Comparison of ENCODE assay signal across 7 cellular contexts in genomic region chr1:173475564-173476196, GRCh38. TPM values are rescaled to one million over a fixed set of nuclear protein-coding genes. Genes with fewer than 3 reads are reported as not detected.
DNase-seq lines count a peak whose midpoint lies in the region; ATAC-seq and TF ChIP-seq lines count a peak whose summit lies in the region.

No MANE protein-coding gene starts in this region.

- no peaks in the 10 kb centered on the region for H3K27me3 Mint-ChIP-seq in central memory CD8-positive, alpha-beta T cell

- intact Hi-C loops in vagina (cut with DNase I): loop anchor here (5.0 kb wide), 1 partner anchor 392 kb away; the partner anchor contains the start of genes GAS5 and ZBTB37

- peak overlapping the region; percentile 46 for H3K9ac ChIP-seq in mesendoderm (ENCODE audit: low read length)

- H3K18ac ChIP-seq in mesendoderm (ENCODE audit: low read length): peak overlapping the region; percentile 83

- no peaks in the 10 kb centered on the region for H3K9me3 Mint-ChIP-seq in central memory CD8-positive, alpha-beta T cell

- no peaks in the 10 kb centered on the region for H3K36me3 ChIP-seq in mesendoderm (ENCODE audit: control insufficient read depth, insufficient read depth, low read length)
- H3K36me3 ChIP-seq in vagina: peaks cover 0 to 7% of the 10 kb centered on the region in 2 donors

- peaks cover 55% of the 10 kb centered on the region for H3K4me1 Mint-ChIP-seq in central memory CD8-positive, alpha-beta T cell

- H2AK5ac ChIP-seq in mesendoderm (ENCODE audit: low read length): no peak overlapping the region

- no peak overlapping the region for H4K5ac ChIP-seq in mesendoderm (ENCODE audit: low read length)

- H3K4me1 ChIP-seq in mesendoderm (ENCODE audit: control insufficient read depth, low read depth, low read length) (peaks cover 2% of the 10 kb centered on the region), vagina (peaks cover 61% of the 10 kb centered on the region)

- no peaks in the 10 kb centered on the region for H3K9me3 ChIP-seq in vagina

- ATAC-seq in central memory CD8-positive, alpha-beta T cell (replicated peaks; ENCODE audit: extremely low read depth, poor library complexity, severe bottlenecking): no peak
- no peak for ATAC-seq in HG03097 (IDR thresholded peaks at IDR 0.05; ENCODE audit: low FRiP score, unreplicated experiment)

- H3K23ac ChIP-seq in mesendoderm (ENCODE audit: low read length): no peak overlapping the region

- TF ChIP-seq POLR2A in vagina (IDR thresholded peaks at IDR 0.05): no peak

- H3K79me2 ChIP-seq in mesendoderm (ENCODE audit: control insufficient read depth, insufficient read depth, low read length): peaks cover 35% of the 10 kb centered on the region

- H3K27me3 ChIP-seq in mesendoderm (ENCODE audit: insufficient read depth, low read length, poor library complexity) (no peaks in the 10 kb centered on the region), vagina (no peaks in the 10 kb centered on the region)

- H2BK120ac ChIP-seq in mesendoderm (ENCODE audit: low read depth, low read length): no peak overlapping the region

- H3K27ac ChIP-seq in mesendoderm (ENCODE audit: low read depth, low read length) (peak overlapping the region; percentile 81), vagina (peak overlapping the region; percentile 90)

- WGBS in mesendoderm (ENCODE audit: extremely low coverage, insufficient coverage, low lambda C conversion rate): no CpG with 5 or more reads among the region's 5 CpGs

- peaks cover 8% of the 10 kb centered on the region for H3K79me1 ChIP-seq in mesendoderm (ENCODE audit: low read length)

- no peak overlapping the region for H4K8ac ChIP-seq in mesendoderm (ENCODE audit: low read depth, low read length)

- peak overlapping the region; percentile 85 for H3K4me3 Mint-ChIP-seq in central memory CD8-positive, alpha-beta T cell

- H3K4me3 ChIP-seq in GM12864 (ENCODE audit: low read depth, low read length) (peak overlapping the region; percentile 99), mesendoderm (ENCODE audit: low read length) (peak overlapping the region; percentile 17), vagina (peak overlapping the region; percentile 88 to 94)

- TF ChIP-seq CTCF in GM12864 (IDR thresholded peaks at IDR 0.05; ENCODE audit: low read depth, low read length, missing control alignments) (no peak), vagina (IDR thresholded peaks at IDR 0.05) (no peak)

- peak overlapping the region; percentile 86 for H2BK15ac ChIP-seq in mesendoderm (replicated peaks; ENCODE audit: low read depth)

- peak overlapping the region; percentile 93 for H3K4ac ChIP-seq in mesendoderm (ENCODE audit: low read depth, low read length)

- peak overlapping the region; percentile 88 for H3K27ac Mint-ChIP-seq in central memory CD8-positive, alpha-beta T cell (ENCODE audit: low read depth)

- H3K56ac ChIP-seq in mesendoderm (ENCODE audit: low read length): peak overlapping the region; percentile 86

- peak overlapping the region; percentile 25 for H2BK5ac ChIP-seq in mesendoderm (ENCODE audit: low read length)

- peak overlapping the region; percentile 56 for H3K4me2 ChIP-seq in mesendoderm (ENCODE audit: low read length)

- H3K36me3 Mint-ChIP-seq in central memory CD8-positive, alpha-beta T cell (ENCODE audit: insufficient read depth): peaks cover 13% of the 10 kb centered on the region

- no peak for DNase-seq in GM12864 (ENCODE audit: low read depth)
- DNase-seq in NCI-H82 treated with DMSO at 0.1 percent for 48 hours (lab: John Stamatoyannopoulos, UW; ENCODE audit: unreplicated experiment): peak; percentile 28
- DNase-seq in central memory CD8-positive, alpha-beta T cell (ENCODE audit: low spot score in 2 of 2): no peak
- DNase-seq in mesendoderm: no peak
- no peak for DNase-seq in vagina (ENCODE audit: extremely low spot score in 2 of 2)
- DNase-seq in activated CD8-positive, alpha-beta memory T cell treated with anti-CD3 and anti-CD28 coated beads, Interleukin-2, amount 50 U/mL, for 4 hours: no peak

RNA-seq across cellular contexts. Expression of gene PRDX6, which starts 1.5 kb away (rescaled TPM):
- polyA plus RNA-seq in mesendoderm (2013, experiment 1 of 2): 282 TPM
- 283 TPM for polyA plus RNA-seq in mesendoderm (2013, experiment 2 of 2)
- 245 TPM for total RNA-seq in vagina

Comparison
In these comparisons a context has a peak if more than half of its experiments do, and no peak if none do; other contexts are left out.
1. H3K4me3 ChIP-seq: peak in every context shown above with its lines; median percentile 99 in GM12864; 91 in vagina; 17 in mesendoderm.